10 cellular contexts compared by ENCODE assay signal in the genomic region with DNA sequence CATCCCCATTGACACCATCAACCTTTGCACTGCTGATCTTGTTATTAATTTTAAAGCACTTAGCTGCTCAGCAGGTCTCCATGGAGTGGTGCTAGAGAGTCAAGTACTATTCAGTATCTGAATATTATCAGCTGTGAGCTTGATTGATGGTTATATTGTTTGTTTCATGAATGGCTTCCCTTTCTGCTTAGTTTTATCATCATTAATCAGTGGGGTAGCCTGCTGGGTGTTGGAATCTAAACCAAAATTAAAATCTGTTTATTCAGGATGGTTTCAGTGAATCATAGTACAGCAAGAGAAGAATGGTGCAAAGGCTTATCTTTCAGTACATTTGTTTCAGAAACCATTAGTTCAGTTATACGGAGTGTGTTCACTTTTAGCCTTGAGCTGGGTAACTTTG. TPM values are rescaled to one million over a fixed set of nuclear protein-coding genes. Genes with fewer than 3 reads are reported as not detected.
DNase-seq lines count a peak whose midpoint lies in the region; ATAC-seq and TF ChIP-seq lines count a peak whose summit lies in the region.
"Had no signal": no experiment of that assay in that cellular context is flagged by ENCODE, and none has a peak within 500 bp of the region (broad histone marks: within the 10 kb centered on the region; RNA-seq: fewer than 3 reads in every experiment).

No MANE protein-coding gene starts in this region.

- H3K27me3 Mint-ChIP-seq in activated CD8-positive, alpha-beta T cell treated with anti-CD3 and anti-CD28 coated beads, Interleukin-2, amount 10 ng/mL, durations not matched to agents 7 days and 5 days (ENCODE audit: low read depth): no peaks in the 10 kb centered on the region

- no peaks in the 10 kb centered on the region for H3K9me3 Mint-ChIP-seq in activated CD8-positive, alpha-beta T cell treated with anti-CD3 and anti-CD28 coated beads, Interleukin-2, amount 10 ng/mL, durations not matched to agents 7 days and 5 days (ENCODE audit: insufficient read depth)

- no peaks in the 10 kb centered on the region for H3K4me1 Mint-ChIP-seq in activated CD8-positive, alpha-beta T cell treated with anti-CD3 and anti-CD28 coated beads, Interleukin-2, amount 10 ng/mL, durations not matched to agents 7 days and 5 days (ENCODE audit: low read depth)

- 20% methylated on average over 1 of the region's 1 CpG for WGBS in liver
- WGBS in sigmoid colon, 2 donors: 28 to 46% methylated on average over 1 of the region's 1 CpG

- H3K36me3 Mint-ChIP-seq in activated CD8-positive, alpha-beta T cell treated with anti-CD3 and anti-CD28 coated beads, Interleukin-2, amount 10 ng/mL, durations not matched to agents 7 days and 5 days (ENCODE audit: low read depth): no peaks in the 10 kb centered on the region

- peak; percentile 41 for TF ChIP-seq CTCF in NB4 (IDR thresholded peaks at IDR 0.05; ENCODE audit: low read depth, low read length)
- peak; percentile 24 for TF ChIP-seq CTCF in liver (IDR thresholded peaks at IDR 0.05; ENCODE audit: low read depth, low read length, missing input control)
- TF ChIP-seq CTCF in sigmoid colon (IDR thresholded peaks at IDR 0.05): peak in 1 of 4 experiments; percentile 15

- H3K36me3 ChIP-seq in liver (ENCODE audit: control insufficient read depth in 4 of 4, insufficient read depth in 3 of 4, low read depth in 1 of 4, low read length in 3 of 4) (no peaks in the 10 kb centered on the region), sigmoid colon (no peaks in the 10 kb centered on the region)
- H3K36me3 ChIP-seq: SJSA1 had no signal

- peak; percentile 52 to 60 for TF ChIP-seq RAD21 in liver (IDR thresholded peaks at IDR 0.05)

- CTCF ChIA-PET in activated CD8-positive, alpha-beta T cell treated with anti-CD3 and anti-CD28 coated beads, Interleukin-2, amount 10 ng/mL, durations not matched to agents 7 days and 5 days (lab: Charles Lee): interaction anchor here (0.6 to 2.9 kb wide), 16 partner anchors 9 to 260 kb away, joined by 3 to 21 read pairs (median 4); no protein-coding TSS in a partner anchor

- POLR2A ChIA-PET in activated CD8-positive, alpha-beta T cell treated with anti-CD3 and anti-CD28 coated beads, Interleukin-2, amount 10 ng/mL, durations not matched to agents 7 days and 5 days (lab: Charles Lee): no interaction called here

- no peak overlapping the region for H3K27ac ChIP-seq in liver (ENCODE audit: low read depth in 1 of 2, low read length in 2 of 2)
- H3K27ac ChIP-seq in sigmoid colon: no peak overlapping the region
- H3K27ac ChIP-seq: SJSA1 had no signal

- no peak for TF ChIP-seq EP300 in sigmoid colon (IDR thresholded peaks at IDR 0.05)

- intact Hi-C loops in sigmoid colon (cut with DNase I): loop anchor here (10.0 kb wide), 1 partner anchor 262 kb away; no protein-coding TSS in a partner anchor

- no peak for TF ChIP-seq POLR2A in NB4 (IDR thresholded peaks at IDR 0.05; ENCODE audit: extremely low read depth, insufficient read length)
- no peak for TF ChIP-seq POLR2A in sigmoid colon (IDR thresholded peaks at IDR 0.05)

- H3K27me3 ChIP-seq in liver (ENCODE audit: control insufficient read depth in 4 of 4, insufficient read depth in 4 of 4, low read length in 3 of 4): no peaks in the 10 kb centered on the region
- H3K27me3 ChIP-seq in sigmoid colon: no peaks in the 10 kb centered on the region
- H3K27me3 ChIP-seq: SJSA1 had no signal

- H3K4me3 Mint-ChIP-seq in activated CD8-positive, alpha-beta T cell treated with anti-CD3 and anti-CD28 coated beads, Interleukin-2, amount 10 ng/mL, durations not matched to agents 7 days and 5 days: no peak overlapping the region

- H3K4me1 ChIP-seq in liver (ENCODE audit: control insufficient read depth in 4 of 4, insufficient read depth in 4 of 4, low read length in 3 of 4) (no peaks in the 10 kb centered on the region), sigmoid colon (no peaks in the 10 kb centered on the region)
- H3K4me1 ChIP-seq: SJSA1 had no signal

- DNase-seq in EH (ENCODE audit: low read depth) (peak; percentile 13), NB4 (ENCODE audit: low read depth) (peak; percentile 42), HuH-7.5 (ENCODE audit: low spot score) (no peak), sigmoid colon (no peak)
- DNase-seq in activated CD8-positive, alpha-beta T cell treated with anti-CD3 and anti-CD28 coated beads, Interleukin-2, amount 10 ng/mL, durations not matched to agents 7 days and 5 days: no peak

- H3K9me3 ChIP-seq in liver (ENCODE audit: control insufficient read depth in 4 of 4, low read length in 3 of 4) (no peaks in the 10 kb centered on the region), sigmoid colon (no peaks in the 10 kb centered on the region)
- H3K9me3 ChIP-seq: mucosa of descending colon, SJSA1 had no signal

- ATAC-seq in GM21526 (IDR thresholded peaks at IDR 0.05; ENCODE audit: low FRiP score, unreplicated experiment): peak; percentile 62
- ATAC-seq in activated CD8-positive, alpha-beta T cell treated with anti-CD3 and anti-CD28 coated beads, Interleukin-2, amount 10 ng/mL, durations not matched to agents 7 days and 5 days: peak; percentile 44
- no peak for ATAC-seq in HG02852 (IDR thresholded peaks at IDR 0.05; ENCODE audit: unreplicated experiment)
- ATAC-seq: mucosa of descending colon had no signal

- H3K4me3 ChIP-seq in NB4 (ENCODE audit: low read depth, low read length): no peak overlapping the region
- H3K4me3 ChIP-seq in liver (ENCODE audit: low read depth in 1 of 3, low read length in 3 of 3): no peak overlapping the region
- no peak overlapping the region for H3K4me3 ChIP-seq in sigmoid colon
- H3K4me3 ChIP-seq: mucosa of descending colon, SJSA1 had no signal

- no peak overlapping the region for H3K9ac ChIP-seq in liver (ENCODE audit: low read depth in 1 of 2, low read length in 2 of 2)

- no peak overlapping the region for H3K27ac Mint-ChIP-seq in activated CD8-positive, alpha-beta T cell treated with anti-CD3 and anti-CD28 coated beads, Interleukin-2, amount 10 ng/mL, durations not matched to agents 7 days and 5 days

TF ChIP-seq in liver, 16 proteins besides CTCF, POLR2A, EP300 and RAD21:
- TF ChIP-seq EGR1 (IDR thresholded peaks at IDR 0.05; ENCODE audit: low read depth in 2 of 2): no peak

RNA-seq across cellular contexts. Expression of gene SCEL, which starts 42.5 kb away (rescaled TPM):
- total RNA-seq in activated CD8-positive, alpha-beta T cell treated with anti-CD3 and anti-CD28 coated beads, Interleukin-2, amount 10 ng/mL, durations not matched to agents 7 days and 5 days: not detected
- total RNA-seq in liver (not detected), sigmoid colon (not detected)
- polyA plus RNA-seq in liver (under 1 TPM in 1 of 2 donors, not detected in 1; 0.02 TPM), sigmoid colon (1 to 10 TPM in 2 of 3 donors, under 1 TPM in 1; 0.54 to 2.4 (median 2.1) TPM)
- total RNA-seq: SJSA1 had no signal

Comparison
In these comparisons a context has a peak if more than half of its experiments do, and no peak if none do; other contexts are left out.
1. DNase-seq: peak in EH (single experiment) and NB4 (single experiment); none in activated CD8-positive, alpha-beta T cell treated with anti-CD3 and anti-CD28 coated beads, Interleukin-2, amount 10 ng/mL, durations not matched to agents 7 days and 5 days (single experiment), HuH-7.5 (single experiment) and sigmoid colon (single experiment).